15 cellular contexts compared by ENCODE assay signal in the genomic region with DNA sequence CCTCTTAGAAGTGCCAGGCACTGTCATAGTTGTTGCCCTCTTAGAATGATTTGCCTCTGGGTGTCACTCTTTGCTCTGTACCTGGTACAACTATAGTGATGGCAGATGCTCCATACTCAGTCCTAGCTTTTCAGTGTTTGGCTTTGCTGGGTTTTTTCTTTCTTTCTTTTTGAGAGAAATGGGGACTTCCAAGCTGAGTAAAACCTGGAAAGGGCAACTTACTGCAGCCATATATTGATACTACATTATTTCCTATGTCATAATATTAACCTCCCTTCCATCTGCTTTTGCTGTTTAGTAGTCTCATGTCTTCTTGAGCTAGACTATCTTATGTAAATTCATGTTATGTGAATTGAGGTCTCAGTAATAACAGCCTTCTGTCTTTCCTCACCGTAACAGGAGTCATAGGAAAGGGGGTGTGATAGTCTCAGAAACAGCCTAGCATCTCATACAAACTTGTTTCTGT. TPM values are rescaled to one million over a fixed set of nuclear protein-coding genes. Genes with fewer than 3 reads are reported as not detected.
DNase-seq lines count a peak whose midpoint lies in the region; ATAC-seq lines count a peak whose summit lies in the region.
"Had no signal": no experiment of that assay in that cellular context is flagged by ENCODE, and none has a peak within 500 bp of the region (broad histone marks: within the 10 kb centered on the region; RNA-seq: fewer than 3 reads in every experiment).

No MANE protein-coding gene starts in this region.

- peak overlapping the region; percentile 44 for H3K27ac Mint-ChIP-seq in activated naive CD4-positive, alpha-beta T cell treated with anti-CD3 and anti-CD28 coated beads for 36 hours
- no peak overlapping the region for H3K27ac Mint-ChIP-seq in activated naive CD4-positive, alpha-beta T cell treated with anti-CD3 and anti-CD28 coated beads, Interleukin-2, amount 10 ng/mL, durations not matched to agents 7 days and 5 days
- H3K27ac Mint-ChIP-seq: progenitor cell of endocrine pancreas, WTC11 had no signal

- peaks cover 34% of the 10 kb centered on the region for H3K36me3 Mint-ChIP-seq in activated naive CD4-positive, alpha-beta T cell treated with anti-CD3 and anti-CD28 coated beads for 36 hours (ENCODE audit: low read depth)
- peaks cover 70% of the 10 kb centered on the region for H3K36me3 Mint-ChIP-seq in activated naive CD4-positive, alpha-beta T cell treated with anti-CD3 and anti-CD28 coated beads, Interleukin-2, amount 10 ng/mL, durations not matched to agents 7 days and 5 days
- H3K36me3 Mint-ChIP-seq: WTC11 had no signal

- DNase-seq in activated naive CD4-positive, alpha-beta T cell treated with anti-CD3 and anti-CD28 coated beads for 36 hours, result peak; percentile 48
- no peak for DNase-seq in activated naive CD4-positive, alpha-beta T cell treated with anti-CD3 and anti-CD28 coated beads, Interleukin-2, amount 10 ng/mL, durations not matched to agents 7 days and 5 days
- DNase-seq in NCI-H1436 (lab: John Stamatoyannopoulos, UW) (no peak), NCI-H187 treated with DMSO at 0.1 percent for 48 hours (lab: John Stamatoyannopoulos, UW) (no peak), DMS 273 treated with DMSO at 0.1 percent for 48 hours (lab: John Stamatoyannopoulos, UW) (no peak), G401 (ENCODE audit: low spot score) (no peak)
- DNase-seq: effector CD4-positive, alpha-beta T cell; head of caudate nucleus; mesenchymal stem cell; NCI-H2107; stimulated activated CD4-positive, alpha-beta T cell treated with anti-CD3 and anti-CD28 coated beads, Interleukin-4, amount 100 ng/mL, for 1 hour had no signal

- no peaks in the 10 kb centered on the region for H3K27me3 Mint-ChIP-seq in activated naive CD4-positive, alpha-beta T cell treated with anti-CD3 and anti-CD28 coated beads for 36 hours (ENCODE audit: low read depth)
- H3K27me3 Mint-ChIP-seq in activated naive CD4-positive, alpha-beta T cell treated with anti-CD3 and anti-CD28 coated beads, Interleukin-2, amount 10 ng/mL, durations not matched to agents 7 days and 5 days, result no peaks in the 10 kb centered on the region
- H3K27me3 Mint-ChIP-seq: progenitor cell of endocrine pancreas had no signal

- CTCF ChIA-PET in activated naive CD4-positive, alpha-beta T cell treated with anti-CD3 and anti-CD28 coated beads for 36 hours (lab: Charles Lee), result interaction anchor here (0.5 to 8.4 kb wide), 18 partner anchors 16 to 430 kb away, joined by 3 to 74 read pairs (median 4); a partner anchor contains a TSS
- CTCF ChIA-PET in activated naive CD4-positive, alpha-beta T cell treated with anti-CD3 and anti-CD28 coated beads, Interleukin-2, amount 10 ng/mL, durations not matched to agents 7 days and 5 days (lab: Charles Lee), result interaction anchor here (0.9 to 2.5 kb wide), 3 partner anchors 10 to 44 kb away, joined by 3 to 6 read pairs (median 4); no protein-coding TSS in a partner anchor

- intact Hi-C loops in activated naive CD4-positive, alpha-beta T cell treated with anti-CD3 and anti-CD28 coated beads for 36 hours (cut with micrococcal nuclease), result loop anchor here (1.0 to 5.0 kb wide), 12 partner anchors 18 to 206 kb away; a partner anchor contains a TSS

- H3K4me3 Mint-ChIP-seq in activated naive CD4-positive, alpha-beta T cell treated with anti-CD3 and anti-CD28 coated beads for 36 hours, result no peak overlapping the region
- H3K4me3 Mint-ChIP-seq in activated naive CD4-positive, alpha-beta T cell treated with anti-CD3 and anti-CD28 coated beads, Interleukin-2, amount 10 ng/mL, durations not matched to agents 7 days and 5 days, result no peak overlapping the region
- H3K4me3 Mint-ChIP-seq: WTC11 had no signal

- in situ Hi-C loops in G401 (cut with HindIII; ENCODE audit: low sequenced_read_pairs), result no loop called here

- peaks cover 14% of the 10 kb centered on the region for H3K9me3 Mint-ChIP-seq in activated naive CD4-positive, alpha-beta T cell treated with anti-CD3 and anti-CD28 coated beads for 36 hours
- H3K9me3 Mint-ChIP-seq in activated naive CD4-positive, alpha-beta T cell treated with anti-CD3 and anti-CD28 coated beads, Interleukin-2, amount 10 ng/mL, durations not matched to agents 7 days and 5 days, result peaks cover 11% of the 10 kb centered on the region

- H3K4me1 Mint-ChIP-seq in activated naive CD4-positive, alpha-beta T cell treated with anti-CD3 and anti-CD28 coated beads for 36 hours (ENCODE audit: low read depth), result peaks cover 36% of the 10 kb centered on the region
- H3K4me1 Mint-ChIP-seq in activated naive CD4-positive, alpha-beta T cell treated with anti-CD3 and anti-CD28 coated beads, Interleukin-2, amount 10 ng/mL, durations not matched to agents 7 days and 5 days, result peaks cover 3% of the 10 kb centered on the region
- H3K4me1 Mint-ChIP-seq: WTC11 had no signal

- ATAC-seq in GM21723 (IDR thresholded peaks at IDR 0.05; ENCODE audit: unreplicated experiment), result peak; percentile 66
- peak; percentile 52 for ATAC-seq in HG03175 (IDR thresholded peaks at IDR 0.05; ENCODE audit: unreplicated experiment)
- ATAC-seq: WTC11 had no signal

RNA-seq across cellular contexts. Expression of a gene that starts 49.0 kb away (rescaled TPM):
- total RNA-seq in activated naive CD4-positive, alpha-beta T cell treated with anti-CD3 and anti-CD28 coated beads for 36 hours, result 1 to 10 TPM; 1.0 to 2.0 TPM
- total RNA-seq in G401 (2014; rRNA removed; shearing (Covaris generic)), result 0.14 and 0.31 TPM in 2 replicates

RNA-seq across cellular contexts. Expression of a gene that starts 49.1 kb away (rescaled TPM):
- under 1 TPM; 0.26 to 0.94 TPM for total RNA-seq in activated naive CD4-positive, alpha-beta T cell treated with anti-CD3 and anti-CD28 coated beads for 36 hours
- not detected in 2 replicates for total RNA-seq in G401 (2014; rRNA removed; shearing (Covaris generic))
